ENCODE assay signal across 23 cellular contexts in the genomic region with DNA sequence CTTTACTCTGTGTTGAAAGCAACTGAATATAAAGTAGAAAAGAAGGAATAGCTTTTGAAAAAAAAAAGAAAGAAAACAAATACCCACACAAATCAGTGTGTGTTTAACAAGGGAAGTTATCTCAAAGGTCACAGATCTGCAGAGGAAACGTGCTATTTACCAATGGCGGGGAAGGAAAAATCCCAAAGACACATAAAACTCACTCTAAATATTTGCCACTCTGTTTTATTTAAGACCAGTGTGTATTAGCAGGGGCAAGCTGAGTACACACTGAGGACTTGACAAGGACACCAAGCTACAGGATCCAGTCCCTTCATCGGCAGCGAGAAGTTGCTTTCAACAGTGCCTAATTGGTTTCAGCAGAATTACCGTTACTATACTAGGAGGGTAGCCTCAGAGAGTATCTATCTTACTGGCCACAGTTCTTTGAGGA.
"Had no signal": no experiment of that assay in that cellular context is flagged by ENCODE, and none has a peak within 500 bp of the region (broad histone marks: within the 10 kb centered on the region; RNA-seq: fewer than 3 reads in every experiment).

No MANE protein-coding gene starts in this region.

- H3K27me3 ChIP-seq: body of pancreas, cardiac muscle cell, sigmoid colon had no signal

- H3K4me3 Mint-ChIP-seq: activated B cell treated with CpG ODN at 0.5 μM for 24 hours; activated CD4-positive, alpha-beta memory T cell treated with anti-CD3 and anti-CD28 coated beads for 36 hours; activated naive CD4-positive, alpha-beta T cell treated with anti-CD3 and anti-CD28 coated beads, Interleukin-2, amount 10 ng/mL, durations not matched to agents 7 days and 5 days; dendritic cell treated with granulocyte-macrophage colony-stimulating factor and Interleukin-4, amounts not matched to agents 40 ng/mL and 50 ng/mL, for 4 days; natural killer cell treated with Interleukin-12 subunit alpha and Interleukin-12 subunit beta and Interleukin-15 and Interleukin-18, amount 100 ng/mL, for 72 hours; type B pancreatic cell had no signal

- H2AFZ ChIP-seq: parathyroid adenoma had no signal

- H3K27me3 Mint-ChIP-seq: activated B cell treated with CpG ODN at 0.5 μM for 24 hours; activated CD4-positive, alpha-beta memory T cell treated with anti-CD3 and anti-CD28 coated beads for 36 hours; activated naive CD4-positive, alpha-beta T cell treated with anti-CD3 and anti-CD28 coated beads, Interleukin-2, amount 10 ng/mL, durations not matched to agents 7 days and 5 days; dendritic cell treated with granulocyte-macrophage colony-stimulating factor and Interleukin-4, amounts not matched to agents 40 ng/mL and 50 ng/mL, for 4 days; natural killer cell treated with Interleukin-12 subunit alpha and Interleukin-12 subunit beta and Interleukin-15 and Interleukin-18, amount 100 ng/mL, for 72 hours; type B pancreatic cell had no signal

- H3K9me3 ChIP-seq: body of pancreas, sigmoid colon, thoracic aorta had no signal

- H3K9ac ChIP-seq: parathyroid adenoma had no signal

- H3K27ac ChIP-seq: body of pancreas, cardiac muscle cell, parathyroid adenoma, sigmoid colon, thoracic aorta had no signal

- H3K36me3 Mint-ChIP-seq: activated CD4-positive, alpha-beta memory T cell treated with anti-CD3 and anti-CD28 coated beads for 36 hours; activated naive CD4-positive, alpha-beta T cell treated with anti-CD3 and anti-CD28 coated beads, Interleukin-2, amount 10 ng/mL, durations not matched to agents 7 days and 5 days; natural killer cell treated with Interleukin-12 subunit alpha and Interleukin-12 subunit beta and Interleukin-15 and Interleukin-18, amount 100 ng/mL, for 72 hours; type B pancreatic cell had no signal

- H3K4me3 ChIP-seq: body of pancreas, cardiac muscle cell, sigmoid colon, thoracic aorta had no signal

- H3K9me3 Mint-ChIP-seq: activated B cell treated with CpG ODN at 0.5 μM for 24 hours; activated CD4-positive, alpha-beta memory T cell treated with anti-CD3 and anti-CD28 coated beads for 36 hours; activated naive CD4-positive, alpha-beta T cell treated with anti-CD3 and anti-CD28 coated beads, Interleukin-2, amount 10 ng/mL, durations not matched to agents 7 days and 5 days; dendritic cell treated with granulocyte-macrophage colony-stimulating factor and Interleukin-4, amounts not matched to agents 40 ng/mL and 50 ng/mL, for 4 days; type B pancreatic cell had no signal

- H3K27ac Mint-ChIP-seq: activated B cell treated with CpG ODN at 0.5 μM for 24 hours; activated CD4-positive, alpha-beta memory T cell treated with anti-CD3 and anti-CD28 coated beads for 36 hours; activated naive CD4-positive, alpha-beta T cell treated with anti-CD3 and anti-CD28 coated beads, Interleukin-2, amount 10 ng/mL, durations not matched to agents 7 days and 5 days; dendritic cell treated with granulocyte-macrophage colony-stimulating factor and Interleukin-4, amounts not matched to agents 40 ng/mL and 50 ng/mL, for 4 days; natural killer cell treated with Interleukin-12 subunit alpha and Interleukin-12 subunit beta and Interleukin-15 and Interleukin-18, amount 100 ng/mL, for 72 hours; type B pancreatic cell had no signal

- H3K4me1 Mint-ChIP-seq: activated B cell treated with CpG ODN at 0.5 μM for 24 hours; activated naive CD4-positive, alpha-beta T cell treated with anti-CD3 and anti-CD28 coated beads, Interleukin-2, amount 10 ng/mL, durations not matched to agents 7 days and 5 days had no signal

- H3K36me3 ChIP-seq: cardiac muscle cell, sigmoid colon, thoracic aorta had no signal

- DNase-seq: activated B cell treated with CpG ODN at 0.5 μM for 24 hours; activated CD4-positive, alpha-beta memory T cell treated with anti-CD3 and anti-CD28 coated beads for 36 hours; activated CD4-positive, alpha-beta T cell treated with anti-CD3 and anti-CD28 coated beads for 48 hours; activated naive CD4-positive, alpha-beta T cell treated with anti-CD3 and anti-CD28 coated beads, Interleukin-2, amount 10 ng/mL, durations not matched to agents 7 days and 5 days; activated T-cell treated with anti-CD3 and anti-CD28 coated beads, Interleukin-2, amount 50 U/mL, for 48 hours; anterior cingulate cortex; body of pancreas; effector CD4-positive, alpha-beta T cell; foreskin melanocyte; left ventricle myocardium superior; mammary epithelial cell; midbrain; sigmoid colon; stimulated activated CD4-positive, alpha-beta T cell treated with anti-CD3 and anti-CD28 coated beads, Interleukin-4, amount 100 ng/mL, for 1 hour; stimulated activated naive CD4-positive, alpha-beta T cell treated with Interleukin-2 at 50 U/mL for 16 hours; T-helper 1 cell; T-helper 9 cell had no signal

- H3K79me2 ChIP-seq: parathyroid adenoma had no signal

- ATAC-seq: body of pancreas; left ventricle myocardium superior; natural killer cell treated with Interleukin-12 subunit alpha and Interleukin-12 subunit beta and Interleukin-15 and Interleukin-18, amount 100 ng/mL, for 72 hours had no signal

- H3K4me1 ChIP-seq: body of pancreas, parathyroid adenoma, sigmoid colon had no signal
